ENCODE assay signal across 20 cellular contexts in the genomic region with DNA sequence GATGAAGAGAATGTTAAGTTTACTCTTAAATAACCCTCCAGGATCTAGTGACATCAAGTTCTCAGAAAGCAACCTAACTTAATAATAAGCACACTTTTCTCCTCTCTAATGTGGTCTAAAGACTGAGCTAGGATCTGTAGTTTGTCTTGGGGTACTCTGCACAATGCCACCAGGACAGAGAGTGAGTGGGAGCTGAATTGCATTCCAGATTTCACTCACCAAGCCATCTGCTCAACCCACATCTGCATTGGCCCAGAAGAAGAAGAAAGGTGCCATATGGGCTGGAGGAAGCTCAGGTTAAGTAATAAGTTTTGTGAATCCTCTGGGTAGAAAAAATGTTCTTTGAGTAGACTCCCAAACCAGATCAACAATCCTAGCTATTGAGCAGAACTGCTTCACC.
A peak's percentile ranks its signal among the peaks of the same experiment; 100 is the strongest.
DNase-seq lines count a peak whose midpoint lies in the region; ATAC-seq and TF ChIP-seq lines count a peak whose summit lies in the region.
"Had no signal": no experiment of that assay in that cellular context is flagged by ENCODE, and none has a peak within 500 bp of the region (broad histone marks: within the 10 kb centered on the region; RNA-seq: fewer than 3 reads in every experiment).

No MANE protein-coding gene starts in this region.

- no peaks in the 10 kb centered on the region for H3K9me3 ChIP-seq in adrenal gland (replicated peaks in 1 of 3)
- H3K9me3 ChIP-seq: tibial artery had no signal

- TF ChIP-seq CTCF in GM12865 (IDR thresholded peaks at IDR 0.05; ENCODE audit: insufficient read depth, low read depth, low read length, missing control alignments) (no peak), adrenal gland (IDR thresholded peaks at IDR 0.05) (no peak)

- H3K4me3 ChIP-seq in GM12865 (ENCODE audit: low read depth, low read length) (no peak overlapping the region), adrenal gland (no peak overlapping the region)
- H3K4me3 ChIP-seq: tibial artery had no signal

- no peak for TF ChIP-seq POLR2A in adrenal gland (IDR thresholded peaks at IDR 0.05)

- DNase-seq in GM12865 (ENCODE audit: low read depth): peak; percentile 39
- DNase-seq in HPDE6-E6E7 (ENCODE audit: extremely low spot score): no peak
- DNase-seq in adrenal gland: no peak
- DNase-seq in middle frontal gyrus (ENCODE audit: extremely low spot score, low spot score): no peak
- no peak for DNase-seq in NCI-H2029 (lab: John Stamatoyannopoulos, UW)
- DNase-seq: ACHN; activated CD4-positive, alpha-beta memory T cell treated with anti-CD3 and anti-CD28 coated beads for 36 hours; activated T-cell treated with anti-CD3 and anti-CD28 coated beads, Interleukin-2, amount 50 U/mL, for 4 hours; CD4-positive, alpha-beta T cell; DMS53; IMR-90; left ventricle myocardium superior; NCI-H1694 treated with DMSO at 0.1 percent for 48 hours; NCI-H446; SW 1271; tibial artery had no signal

- ATAC-seq in GM19023 (IDR thresholded peaks at IDR 0.05; ENCODE audit: unreplicated experiment) (peak; percentile 54), HG02763 (IDR thresholded peaks at IDR 0.05; ENCODE audit: unreplicated experiment) (peak; percentile 80), HG03442 (IDR thresholded peaks at IDR 0.05; ENCODE audit: unreplicated experiment) (peak; percentile 86)
- ATAC-seq: activated T-cell treated with anti-CD3 and anti-CD28 coated beads, Interleukin-2, amount 50 U/mL, for 4 hours; left ventricle myocardium superior; stimulated activated memory B cell treated with anti-CD40 and anti-IgM and Interleukin-4, amounts not matched to agents 10 μg/mL and 1 μg/mL and 100 μg/mL, for 72 hours had no signal

- no peak overlapping the region for H3K27ac ChIP-seq in adrenal gland
- H3K27ac ChIP-seq: tibial artery had no signal

- intact Hi-C loops in adrenal gland (cut with DNase I): no loop called here

- no peaks in the 10 kb centered on the region for H3K4me1 ChIP-seq in adrenal gland (replicated peaks in 1 of 2)
- H3K4me1 ChIP-seq: tibial artery had no signal

- H3K36me3 ChIP-seq in adrenal gland (replicated peaks in 1 of 2): no peaks in the 10 kb centered on the region
- H3K36me3 ChIP-seq: tibial artery had no signal

- H3K27me3 ChIP-seq in adrenal gland: no peaks in the 10 kb centered on the region
- H3K27me3 ChIP-seq: tibial artery had no signal
